In the genomic region with DNA sequence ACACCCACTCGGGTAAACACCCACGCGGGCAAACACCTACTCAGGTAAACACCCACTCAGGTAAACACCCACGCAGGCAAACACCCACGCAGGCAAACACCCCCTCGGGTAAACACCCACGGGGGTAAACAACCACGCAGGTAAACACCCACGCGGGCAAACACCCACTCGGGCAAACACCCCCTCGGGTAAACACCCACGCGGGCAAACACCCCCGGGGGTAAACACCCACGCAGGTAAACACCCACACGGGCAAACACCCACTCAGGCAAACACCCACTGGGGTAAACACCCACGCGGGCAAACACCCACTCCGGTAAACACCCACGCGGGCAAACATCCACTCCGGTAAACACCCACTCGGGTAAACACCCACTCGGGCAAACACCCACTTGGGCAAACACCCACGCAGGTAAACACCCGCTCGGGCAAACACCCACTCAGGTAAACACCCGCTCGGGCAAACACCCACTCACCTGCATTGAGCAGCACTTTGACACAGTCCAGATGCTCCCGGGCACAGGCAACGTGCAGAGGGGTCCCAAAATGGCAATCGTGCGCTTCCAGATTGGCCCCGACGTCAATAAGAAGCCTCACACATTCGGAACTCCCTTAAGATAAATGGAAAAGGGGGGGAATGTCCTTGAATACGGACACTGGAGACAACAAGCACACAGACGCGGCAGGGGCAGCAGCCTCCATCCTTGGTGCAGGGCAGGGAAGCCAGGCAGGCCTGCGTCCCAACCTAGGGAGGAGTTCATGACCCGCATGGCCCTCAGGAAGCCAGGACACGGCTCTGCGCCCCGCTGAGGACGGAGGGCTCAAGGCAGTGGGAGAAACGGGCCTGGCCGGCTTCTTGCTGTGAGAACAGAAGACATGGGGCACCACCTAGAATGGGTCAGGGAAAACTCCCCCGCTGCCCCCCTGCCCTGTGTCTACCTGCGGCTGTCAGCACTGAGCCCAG, we compare ENCODE assay signal across 1 cellular context.
TF ChIP-seq lines count a peak whose summit lies in the region.

No MANE protein-coding gene starts in this region.

TF ChIP-seq in GM23338, 12 proteins besides CTCF, POLR2A, EP300 and RAD21 (continued from another document):
- TF ChIP-seq, protein P1, sequence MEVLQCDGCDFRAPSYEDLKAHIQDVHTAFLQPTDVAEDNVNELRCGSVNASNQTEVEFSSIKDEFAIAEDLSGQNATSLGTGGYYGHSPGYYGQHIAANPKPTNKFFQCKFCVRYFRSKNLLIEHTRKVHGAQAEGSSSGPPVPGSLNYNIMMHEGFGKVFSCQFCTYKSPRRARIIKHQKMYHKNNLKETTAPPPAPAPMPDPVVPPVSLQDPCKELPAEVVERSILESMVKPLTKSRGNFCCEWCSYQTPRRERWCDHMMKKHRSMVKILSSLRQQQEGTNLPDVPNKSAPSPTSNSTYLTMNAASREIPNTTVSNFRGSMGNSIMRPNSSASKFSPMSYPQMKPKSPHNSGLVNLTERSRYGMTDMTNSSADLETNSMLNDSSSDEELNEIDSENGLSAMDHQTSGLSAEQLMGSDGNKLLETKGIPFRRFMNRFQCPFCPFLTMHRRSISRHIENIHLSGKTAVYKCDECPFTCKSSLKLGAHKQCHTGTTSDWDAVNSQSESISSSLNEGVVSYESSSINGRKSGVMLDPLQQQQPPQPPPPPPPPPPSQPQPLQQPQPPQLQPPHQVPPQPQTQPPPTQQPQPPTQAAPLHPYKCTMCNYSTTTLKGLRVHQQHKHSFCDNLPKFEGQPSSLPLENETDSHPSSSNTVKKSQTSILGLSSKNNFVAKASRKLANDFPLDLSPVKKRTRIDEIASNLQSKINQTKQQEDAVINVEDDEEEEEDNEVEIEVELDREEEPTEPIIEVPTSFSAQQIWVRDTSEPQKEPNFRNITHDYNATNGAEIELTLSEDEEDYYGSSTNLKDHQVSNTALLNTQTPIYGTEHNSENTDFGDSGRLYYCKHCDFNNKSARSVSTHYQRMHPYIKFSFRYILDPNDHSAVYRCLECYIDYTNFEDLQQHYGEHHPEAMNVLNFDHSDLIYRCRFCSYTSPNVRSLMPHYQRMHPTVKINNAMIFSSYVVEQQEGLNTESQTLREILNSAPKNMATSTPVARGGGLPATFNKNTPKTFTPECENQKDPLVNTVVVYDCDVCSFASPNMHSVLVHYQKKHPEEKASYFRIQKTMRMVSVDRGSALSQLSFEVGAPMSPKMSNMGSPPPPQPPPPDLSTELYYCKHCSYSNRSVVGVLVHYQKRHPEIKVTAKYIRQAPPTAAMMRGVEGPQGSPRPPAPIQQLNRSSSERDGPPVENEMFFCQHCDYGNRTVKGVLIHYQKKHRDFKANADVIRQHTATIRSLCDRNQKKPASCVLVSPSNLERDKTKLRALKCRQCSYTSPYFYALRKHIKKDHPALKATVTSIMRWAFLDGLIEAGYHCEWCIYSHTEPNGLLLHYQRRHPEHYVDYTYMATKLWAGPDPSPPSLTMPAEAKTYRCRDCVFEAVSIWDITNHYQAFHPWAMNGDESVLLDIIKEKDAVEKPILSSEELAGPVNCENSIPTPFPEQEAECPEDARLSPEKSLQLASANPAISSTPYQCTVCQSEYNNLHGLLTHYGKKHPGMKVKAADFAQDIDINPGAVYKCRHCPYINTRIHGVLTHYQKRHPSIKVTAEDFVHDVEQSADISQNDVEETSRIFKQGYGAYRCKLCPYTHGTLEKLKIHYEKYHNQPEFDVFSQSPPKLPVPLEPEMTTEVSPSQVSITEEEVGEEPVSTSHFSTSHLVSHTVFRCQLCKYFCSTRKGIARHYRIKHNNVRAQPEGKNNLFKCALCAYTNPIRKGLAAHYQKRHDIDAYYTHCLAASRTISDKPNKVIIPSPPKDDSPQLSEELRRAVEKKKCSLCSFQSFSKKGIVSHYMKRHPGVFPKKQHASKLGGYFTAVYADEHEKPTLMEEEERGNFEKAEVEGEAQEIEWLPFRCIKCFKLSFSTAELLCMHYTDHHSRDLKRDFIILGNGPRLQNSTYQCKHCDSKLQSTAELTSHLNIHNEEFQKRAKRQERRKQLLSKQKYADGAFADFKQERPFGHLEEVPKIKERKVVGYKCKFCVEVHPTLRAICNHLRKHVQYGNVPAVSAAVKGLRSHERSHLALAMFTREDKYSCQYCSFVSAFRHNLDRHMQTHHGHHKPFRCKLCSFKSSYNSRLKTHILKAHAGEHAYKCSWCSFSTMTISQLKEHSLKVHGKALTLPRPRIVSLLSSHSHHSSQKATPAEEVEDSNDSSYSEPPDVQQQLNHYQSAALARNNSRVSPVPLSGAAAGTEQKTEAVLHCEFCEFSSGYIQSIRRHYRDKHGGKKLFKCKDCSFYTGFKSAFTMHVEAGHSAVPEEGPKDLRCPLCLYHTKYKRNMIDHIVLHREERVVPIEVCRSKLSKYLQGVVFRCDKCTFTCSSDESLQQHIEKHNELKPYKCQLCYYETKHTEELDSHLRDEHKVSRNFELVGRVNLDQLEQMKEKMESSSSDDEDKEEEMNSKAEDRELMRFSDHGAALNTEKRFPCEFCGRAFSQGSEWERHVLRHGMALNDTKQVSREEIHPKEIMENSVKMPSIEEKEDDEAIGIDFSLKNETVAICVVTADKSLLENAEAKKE (CRISPR knock-in tag; IDR thresholded peaks at IDR 0.05), result no peak
- TF ChIP-seq CREB1 (CRISPR knock-in tag; IDR thresholded peaks at IDR 0.05; ENCODE audit: low read depth) (no peak), ZNF331 (CRISPR knock-in tag; IDR thresholded peaks at IDR 0.05; ENCODE audit: low read depth) (no peak), STAT1 (IDR thresholded peaks at IDR 0.05; ENCODE audit: unreplicated experiment) (no peak), EZH2 (IDR thresholded peaks at IDR 0.05; ENCODE audit: low read depth, unreplicated experiment) (no peak)
- TF ChIP-seq, protein P2, sequence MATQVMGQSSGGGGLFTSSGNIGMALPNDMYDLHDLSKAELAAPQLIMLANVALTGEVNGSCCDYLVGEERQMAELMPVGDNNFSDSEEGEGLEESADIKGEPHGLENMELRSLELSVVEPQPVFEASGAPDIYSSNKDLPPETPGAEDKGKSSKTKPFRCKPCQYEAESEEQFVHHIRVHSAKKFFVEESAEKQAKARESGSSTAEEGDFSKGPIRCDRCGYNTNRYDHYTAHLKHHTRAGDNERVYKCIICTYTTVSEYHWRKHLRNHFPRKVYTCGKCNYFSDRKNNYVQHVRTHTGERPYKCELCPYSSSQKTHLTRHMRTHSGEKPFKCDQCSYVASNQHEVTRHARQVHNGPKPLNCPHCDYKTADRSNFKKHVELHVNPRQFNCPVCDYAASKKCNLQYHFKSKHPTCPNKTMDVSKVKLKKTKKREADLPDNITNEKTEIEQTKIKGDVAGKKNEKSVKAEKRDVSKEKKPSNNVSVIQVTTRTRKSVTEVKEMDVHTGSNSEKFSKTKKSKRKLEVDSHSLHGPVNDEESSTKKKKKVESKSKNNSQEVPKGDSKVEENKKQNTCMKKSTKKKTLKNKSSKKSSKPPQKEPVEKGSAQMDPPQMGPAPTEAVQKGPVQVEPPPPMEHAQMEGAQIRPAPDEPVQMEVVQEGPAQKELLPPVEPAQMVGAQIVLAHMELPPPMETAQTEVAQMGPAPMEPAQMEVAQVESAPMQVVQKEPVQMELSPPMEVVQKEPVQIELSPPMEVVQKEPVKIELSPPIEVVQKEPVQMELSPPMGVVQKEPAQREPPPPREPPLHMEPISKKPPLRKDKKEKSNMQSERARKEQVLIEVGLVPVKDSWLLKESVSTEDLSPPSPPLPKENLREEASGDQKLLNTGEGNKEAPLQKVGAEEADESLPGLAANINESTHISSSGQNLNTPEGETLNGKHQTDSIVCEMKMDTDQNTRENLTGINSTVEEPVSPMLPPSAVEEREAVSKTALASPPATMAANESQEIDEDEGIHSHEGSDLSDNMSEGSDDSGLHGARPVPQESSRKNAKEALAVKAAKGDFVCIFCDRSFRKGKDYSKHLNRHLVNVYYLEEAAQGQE (IDR thresholded peaks at IDR 0.05; ENCODE audit: unreplicated experiment), result no peak
